21 cellular contexts compared by ENCODE assay signal in the genomic region with DNA sequence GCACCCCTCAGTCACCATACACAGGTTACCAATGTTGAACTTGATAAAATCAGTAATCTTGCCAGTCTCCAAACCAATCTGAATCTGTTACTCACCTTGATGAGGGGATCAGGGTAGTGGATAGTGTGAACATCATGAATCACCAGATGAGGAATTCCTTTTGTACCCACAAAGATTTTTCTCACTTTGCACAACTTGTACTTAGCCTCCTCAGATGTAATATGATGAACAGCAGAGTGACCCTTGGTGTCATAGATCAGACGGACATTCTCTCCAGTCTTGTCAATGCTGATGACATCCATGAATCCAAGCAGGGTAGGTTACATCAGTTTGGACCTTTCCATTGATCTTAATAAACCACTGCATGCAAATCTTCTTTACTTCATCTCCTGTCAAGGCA.
"Had no signal": no experiment of that assay in that cellular context is flagged by ENCODE, and none has a peak within 500 bp of the region (broad histone marks: within the 10 kb centered on the region; RNA-seq: fewer than 3 reads in every experiment).

No MANE protein-coding gene starts in this region.

- H3K27ac Mint-ChIP-seq: activated B cell treated with CpG ODN at 0.5 μM for 24 hours; activated CD4-positive, alpha-beta memory T cell treated with anti-CD3 and anti-CD28 coated beads, Interleukin-2, amount 10 ng/mL, durations not matched to agents 7 days and 5 days; dendritic cell treated with granulocyte-macrophage colony-stimulating factor and Interleukin-4, amounts not matched to agents 40 ng/mL and 50 ng/mL, for 4 days; nephron progenitor cell; progenitor cell of endocrine pancreas; stimulated activated naive CD8-positive, alpha-beta T cell treated with anti-CD3 and anti-CD28 coated beads, Interleukin-15, amount 100 ng/mL, for 72 hours; type B pancreatic cell had no signal

- H3K4me1 ChIP-seq: ascending aorta, esophagus squamous epithelium, left lung, right atrium auricular region, suprapubic skin had no signal

- H3K9me3 Mint-ChIP-seq: type B pancreatic cell had no signal

- H3K4me3 ChIP-seq: ascending aorta, esophagus squamous epithelium, left lung, right atrium auricular region, skin epidermis, suprapubic skin had no signal

- H3K27me3 ChIP-seq: ascending aorta, esophagus squamous epithelium, left lung, right atrium auricular region, suprapubic skin had no signal

- H3K27ac ChIP-seq: ascending aorta, esophagus squamous epithelium, left lung, right atrium auricular region, skin epidermis, suprapubic skin had no signal

- H3K4me1 Mint-ChIP-seq: activated B cell treated with CpG ODN at 0.5 μM for 24 hours; activated CD4-positive, alpha-beta memory T cell treated with anti-CD3 and anti-CD28 coated beads, Interleukin-2, amount 10 ng/mL, durations not matched to agents 7 days and 5 days; nephron progenitor cell; stimulated activated naive CD8-positive, alpha-beta T cell treated with anti-CD3 and anti-CD28 coated beads, Interleukin-15, amount 100 ng/mL, for 72 hours had no signal

- H3K9me3 ChIP-seq: esophagus squamous epithelium, left lung, right atrium auricular region, suprapubic skin had no signal

- H3K36me3 ChIP-seq: ascending aorta, esophagus squamous epithelium, left lung, right atrium auricular region, suprapubic skin had no signal

- H3K4me3 Mint-ChIP-seq: activated B cell treated with CpG ODN at 0.5 μM for 24 hours; activated CD4-positive, alpha-beta memory T cell treated with anti-CD3 and anti-CD28 coated beads, Interleukin-2, amount 10 ng/mL, durations not matched to agents 7 days and 5 days; dendritic cell treated with granulocyte-macrophage colony-stimulating factor and Interleukin-4, amounts not matched to agents 40 ng/mL and 50 ng/mL, for 4 days; nephron progenitor cell; stimulated activated naive CD8-positive, alpha-beta T cell treated with anti-CD3 and anti-CD28 coated beads, Interleukin-15, amount 100 ng/mL, for 72 hours; type B pancreatic cell had no signal

- H3K36me3 Mint-ChIP-seq: type B pancreatic cell had no signal

- ATAC-seq: left lung; stimulated activated naive CD8-positive, alpha-beta T cell treated with anti-CD3 and anti-CD28 coated beads, Interleukin-15, amount 100 ng/mL, for 72 hours had no signal

- H3K27me3 Mint-ChIP-seq: dendritic cell treated with granulocyte-macrophage colony-stimulating factor and Interleukin-4, amounts not matched to agents 40 ng/mL and 50 ng/mL, for 4 days; progenitor cell of endocrine pancreas; type B pancreatic cell had no signal

- DNase-seq: activated B cell treated with CpG ODN at 0.5 μM for 24 hours; activated CD4-positive, alpha-beta memory T cell treated with anti-CD3 and anti-CD28 coated beads, Interleukin-2, amount 10 ng/mL, durations not matched to agents 7 days and 5 days; activated CD4-positive, alpha-beta T cell treated with anti-CD3 and anti-CD28 coated beads for 48 hours; activated naive CD4-positive, alpha-beta T cell treated with anti-CD3 and anti-CD28 coated beads, Interleukin-2, amount 50 U/mL, for 16 hours; activated T-cell treated with anti-CD3 and anti-CD28 coated beads, Interleukin-2, amount 50 U/mL, for 1 hour; effector CD8-positive, alpha-beta T cell; esophagus squamous epithelium; hypothalamus; kidney; left lung; nephron progenitor cell; stimulated activated CD4-positive, alpha-beta T cell treated with anti-CD3 and anti-CD28 coated beads, Interleukin-4, amount 100 ng/mL, for 1 hour; stimulated activated naive CD8-positive, alpha-beta T cell treated with anti-CD3 and anti-CD28 coated beads, Interleukin-15, amount 100 ng/mL, for 72 hours had no signal

- FAIRE-seq: endothelial cell of umbilical vein, kidney had no signal
